8 cellular contexts compared by ENCODE assay signal in genomic region chr6:135498178-135498841, GRCh38.
DNase-seq lines count a peak whose midpoint lies in the region; ATAC-seq lines count a peak whose summit lies in the region.

No MANE protein-coding gene starts in this region.

- peaks cover 3 to 6% of the 10 kb centered on the region in 2 donors for H3K4me1 ChIP-seq in mucosa of rectum (ENCODE audit: control insufficient read depth in 2 of 2, insufficient read depth in 2 of 2, low read length in 2 of 2)

- no peaks in the 10 kb centered on the region for H3K9me3 ChIP-seq in mucosa of rectum (ENCODE audit: control insufficient read depth in 2 of 2, low read length in 2 of 2)

- peak overlapping the region; percentile 78 to 97 for H3K4me3 ChIP-seq in mucosa of rectum (ENCODE audit: low read length in 2 of 2)

- DNase-seq in ACHN (peak; percentile 88), NOMO-1 treated with DMSO at 0.1 percent for 48 hours (lab: John Stamatoyannopoulos, UW; ENCODE audit: unreplicated experiment) (peak; percentile 83), epithelial cell of prostate (ENCODE audit: low read depth, low spot score) (peak; percentile 40)
- peak; percentile 47 for DNase-seq in activated CD8-positive, alpha-beta memory T cell treated with anti-CD3 and anti-CD28 coated beads, Interleukin-2, amount 50 U/mL, for 24 hours (ENCODE audit: extremely low read depth)
- peak; percentile 35 to 50 for DNase-seq in stimulated activated CD8-positive, alpha-beta memory T cell treated with anti-CD3 and anti-CD28 coated beads, Interleukin-4, amount 100 ng/mL, for 1 hour (ENCODE audit: low read depth in 2 of 2, low spot score in 1 of 2)

- peak overlapping the region; percentile 76 for H3K27ac ChIP-seq in epithelial cell of prostate
- H3K27ac ChIP-seq in mucosa of rectum (ENCODE audit: low read depth in 2 of 2, low read length in 2 of 2): peak overlapping the region; percentile 92 to 96

- in situ Hi-C loops in ACHN (cut with HindIII; ENCODE audit: low pct_ligation_motif_present, low pct_unique_long_range_greater_than_20kb, low sequenced_read_pairs): no loop called here

- peak overlapping the region; percentile 92 to 98 for H3K9ac ChIP-seq in mucosa of rectum (ENCODE audit: low read depth in 1 of 2, low read length in 2 of 2)

- no peaks in the 10 kb centered on the region for H3K36me3 ChIP-seq in mucosa of rectum (ENCODE audit: control insufficient read depth in 2 of 2, insufficient read depth in 2 of 2, low read length in 2 of 2)

- ATAC-seq in GM18858 (IDR thresholded peaks at IDR 0.05; ENCODE audit: unreplicated experiment) (peak; percentile 22), HG03520 (IDR thresholded peaks at IDR 0.05; ENCODE audit: unreplicated experiment) (peak; percentile 35)

- H3K27me3 ChIP-seq in mucosa of rectum (ENCODE audit: control insufficient read depth in 2 of 2, insufficient read depth in 2 of 2, low read length in 2 of 2): no peaks in the 10 kb centered on the region

Comparison
In these comparisons a context has a peak if more than half of its experiments do, and no peak if none do; other contexts are left out.
1. Peak in every context shown above with its lines: DNase-seq, ATAC-seq, H3K4me3 ChIP-seq and H3K27ac ChIP-seq.